In the genomic region with DNA sequence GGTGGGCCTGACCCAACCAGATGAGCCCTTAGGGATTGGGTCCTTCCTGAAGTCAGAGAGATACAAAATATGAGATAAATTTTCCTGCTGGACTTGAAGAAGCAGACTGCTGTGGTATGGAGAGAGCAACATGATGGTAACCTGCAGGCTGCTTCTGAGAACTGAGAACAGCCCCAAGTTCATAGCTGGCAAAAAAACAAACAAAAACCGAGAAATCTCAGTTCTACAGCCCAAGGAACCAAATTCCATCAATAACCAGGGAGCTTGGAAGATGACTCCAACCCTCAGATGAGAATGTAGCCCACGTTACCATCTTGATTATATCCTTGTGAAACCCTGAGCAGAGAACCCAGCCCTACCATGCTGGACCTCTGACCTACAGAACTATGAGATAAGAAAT, we compare ENCODE assay signal across 6 cellular contexts.
"Had no signal": no experiment of that assay in that cellular context is flagged by ENCODE, and none has a peak within 500 bp of the region (broad histone marks: within the 10 kb centered on the region; RNA-seq: fewer than 3 reads in every experiment).

No MANE protein-coding gene starts in this region.

- H3K27ac Mint-ChIP-seq: IgD-negative memory B cell had no signal

- H3K4me1 Mint-ChIP-seq: IgD-negative memory B cell had no signal

- H3K4me3 Mint-ChIP-seq: IgD-negative memory B cell had no signal

- DNase-seq: IMR-90, KBM-7, KG1 had no signal

- H3K27me3 Mint-ChIP-seq: IgD-negative memory B cell had no signal

- H3K27ac ChIP-seq: HL-60 had no signal

- H3K4me3 ChIP-seq: K562 had no signal
